Comparison of ENCODE assay signal across 18 cellular contexts in the genomic region with DNA sequence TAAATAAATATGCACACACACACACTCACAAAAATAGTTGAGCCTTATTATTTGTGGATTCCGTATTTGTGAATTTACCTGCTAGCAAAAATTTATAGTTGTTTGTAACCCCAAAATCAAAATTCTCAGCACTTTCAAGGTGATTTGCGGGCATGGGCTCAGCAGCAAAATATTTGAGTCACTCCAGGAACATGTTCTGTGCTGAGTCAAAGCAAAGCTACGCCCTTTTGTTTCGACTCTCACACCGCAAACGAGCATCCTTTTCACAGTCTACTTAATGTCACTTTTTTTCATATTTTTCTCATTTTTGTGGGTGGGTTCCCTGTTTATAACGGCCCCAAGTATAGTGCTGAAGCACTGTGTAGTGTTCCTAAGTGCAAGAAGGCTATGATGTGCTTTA.
"Had no signal": no experiment of that assay in that cellular context is flagged by ENCODE, and none has a peak within 500 bp of the region (broad histone marks: within the 10 kb centered on the region; RNA-seq: fewer than 3 reads in every experiment).

No MANE protein-coding gene starts in this region.

- H3K4me2 ChIP-seq: hepatocyte had no signal

- H3K79me2 ChIP-seq: hepatocyte had no signal

- ATAC-seq: activated naive CD8-positive, alpha-beta T cell treated with anti-CD3 and anti-CD28 coated beads, Interleukin-2, amount 50 U/mL, for 24 hours; psoas muscle; upper lobe of right lung had no signal

- H3K36me3 ChIP-seq: ascending aorta, colonic mucosa, sigmoid colon, suprapubic skin, upper lobe of right lung had no signal

- H3K9me3 ChIP-seq: ascending aorta, colonic mucosa, psoas muscle, sigmoid colon, suprapubic skin, upper lobe of right lung had no signal

- H3K4me1 Mint-ChIP-seq: activated naive CD8-positive, alpha-beta T cell treated with anti-CD3 and anti-CD28 coated beads, Interleukin-2, amount 50 U/mL, for 24 hours; nephron progenitor cell had no signal

- H3K27me3 ChIP-seq: ascending aorta, colonic mucosa, hepatocyte, sigmoid colon, suprapubic skin, upper lobe of right lung had no signal

- H3K27ac ChIP-seq: ascending aorta, colonic mucosa, epithelial cell of prostate, hepatocyte, psoas muscle, sigmoid colon, suprapubic skin, upper lobe of right lung had no signal

- DNase-seq: activated CD4-positive, alpha-beta T cell treated with anti-CD3 and anti-CD28 coated beads, Interleukin-2, amount 50 U/mL, for 48 hours; activated CD4-positive, CD25-positive, alpha-beta regulatory T cell treated with anti-CD3 and anti-CD28 coated beads, Interleukin-2, amount 50 U/mL, for 72 hours; activated naive CD4-positive, alpha-beta T cell; activated naive CD8-positive, alpha-beta T cell treated with anti-CD3 and anti-CD28 coated beads, Interleukin-2, amount 50 U/mL, for 24 hours; colonic mucosa; effector CD4-positive, alpha-beta T cell; mesendoderm; nephron progenitor cell; psoas muscle; sigmoid colon; stimulated activated CD4-positive, alpha-beta T cell treated with anti-CD3 and anti-CD28 coated beads, Interleukin-2, amount 100 ng/mL, for 24 hours; stimulated activated naive CD4-positive, alpha-beta T cell treated with Interleukin-2 at 50 U/mL for 16 hours; upper lobe of right lung had no signal

- H3K27ac Mint-ChIP-seq: activated naive CD8-positive, alpha-beta T cell treated with anti-CD3 and anti-CD28 coated beads, Interleukin-2, amount 50 U/mL, for 24 hours; activated T-helper 1 cell treated with anti-CD3 and anti-CD28 coated beads, Interleukin-12 subunit alpha, Interleukin-12 subunit beta, Interleukin-2, Interleukin-4 antibody, amounts not matched to agents 30 ng/mL and 10 ng/mL and 1 ng/mL, durations not matched to agents 14 hours and 24 hours and 36 hours; nephron progenitor cell had no signal

- H3K27me3 Mint-ChIP-seq: activated naive CD8-positive, alpha-beta T cell treated with anti-CD3 and anti-CD28 coated beads, Interleukin-2, amount 50 U/mL, for 24 hours had no signal

- H3K4me1 ChIP-seq: ascending aorta, colonic mucosa, psoas muscle, sigmoid colon, suprapubic skin, upper lobe of right lung had no signal

- H2AFZ ChIP-seq: hepatocyte had no signal

- H3K4me3 ChIP-seq: ascending aorta, colonic mucosa, hepatocyte, psoas muscle, sigmoid colon, suprapubic skin, upper lobe of right lung had no signal

- H3K4me3 Mint-ChIP-seq: activated naive CD8-positive, alpha-beta T cell treated with anti-CD3 and anti-CD28 coated beads, Interleukin-2, amount 50 U/mL, for 24 hours; activated T-helper 1 cell treated with anti-CD3 and anti-CD28 coated beads, Interleukin-12 subunit alpha, Interleukin-12 subunit beta, Interleukin-2, Interleukin-4 antibody, amounts not matched to agents 30 ng/mL and 10 ng/mL and 1 ng/mL, durations not matched to agents 14 hours and 24 hours and 36 hours; nephron progenitor cell had no signal
